8 cellular contexts compared by ENCODE assay signal in genomic region chr14:54253195-54253947, GRCh38.
DNase-seq lines count a peak whose midpoint lies in the region; ATAC-seq and TF ChIP-seq lines count a peak whose summit lies in the region.

No MANE protein-coding gene starts in this region.

- H3K36me3 Mint-ChIP-seq in nephron progenitor cell (ENCODE audit: low read depth), result peaks cover 6% of the 10 kb centered on the region

- TSS peak; percentile 60 for BruUV-seq in PC-9 (replicated peaks; lab: Mats Ljungman, UMichigan)

- POLR2A ChIA-PET in PC-9 (lab: Charles Lee; ENCODE audit: unreplicated experiment), result interaction anchor here (0.7 kb wide), 1 partner anchor 256 kb away, joined by 5 read pairs; the partner anchor contains the start of gene CGRRF1

- peak overlapping the region; percentile 98 for H3K27ac ChIP-seq in PC-9
- no peak overlapping the region for H3K27ac ChIP-seq in foreskin keratinocyte

- ATAC-seq in GM19452 (IDR thresholded peaks at IDR 0.05; ENCODE audit: unreplicated experiment), result peak; percentile 51
- peak; percentile 92 for ATAC-seq in foreskin keratinocyte
- no peak for ATAC-seq in GM21528 (IDR thresholded peaks at IDR 0.05; ENCODE audit: low FRiP score, unreplicated experiment)

- peaks cover 35% of the 10 kb centered on the region for H3F3A ChIP-seq in PC-9 (ENCODE audit: insufficient read depth, low read depth)

- CTCF ChIA-PET in PC-9 (lab: Charles Lee), result interaction anchor here (1.6 to 1.9 kb wide), 2 partner anchors 76 to 78 kb away, joined by 3 to 30 read pairs; no protein-coding TSS in a partner anchor

- H3K9me2 ChIP-seq in PC-9 (ENCODE audit: insufficient read depth), result no peaks in the 10 kb centered on the region

- TF ChIP-seq CTCF in PC-9 (conservative IDR thresholded peaks at IDR 0.05) (no peak), foreskin keratinocyte (conservative IDR thresholded peaks at IDR 0.05) (no peak), nephron progenitor cell (IDR thresholded peaks at IDR 0.05) (no peak)

- peaks cover 48% of the 10 kb centered on the region for H3K4me1 ChIP-seq in PC-9 (replicated peaks; ENCODE audit: insufficient read depth)
- peaks cover 23% of the 10 kb centered on the region for H3K4me1 ChIP-seq in foreskin keratinocyte

- peaks cover 7% of the 10 kb centered on the region for H3K9me3 ChIP-seq in PC-9 (ENCODE audit: insufficient read depth, low read depth)

- no peak overlapping the region for H3K27ac Mint-ChIP-seq in nephron progenitor cell

- H3K79me2 ChIP-seq in PC-9 (ENCODE audit: low read depth), result no peaks in the 10 kb centered on the region

- H3K36me3 ChIP-seq in PC-9 (ENCODE audit: low read depth), result no peaks in the 10 kb centered on the region

- H3K4me3 ChIP-seq in PC-9, result no peak overlapping the region

- H3K4me2 ChIP-seq in PC-9, result peak overlapping the region; percentile 78

- intact Hi-C loops in PC-9 (cut with micrococcal nuclease; ENCODE audit: unreplicated experiment), result loop anchor here (2.0 to 10.0 kb wide), 2 partner anchors 297 to 799 kb away; partner anchors contain the start of gene BMP4

- H2AFZ ChIP-seq in PC-9, result peak overlapping the region; percentile 50; the same call in 1 of the 2 replicates

- DNase-seq in AG08395 (ENCODE audit: low spot score) (peak; percentile 82), PC-9 (peak; percentile 53 to 94), foreskin keratinocyte (peak; percentile 75 to 92), superior temporal gyrus (ENCODE audit: extremely low spot score) (no peak), nephron progenitor cell (no peak), C1 segment of cervical spinal cord (lab: John Stamatoyannopoulos, UW) (no peak)

- peaks cover 4% of the 10 kb centered on the region for H3K27me3 Mint-ChIP-seq in nephron progenitor cell (ENCODE audit: low read depth, poor library complexity)

- H3K4me3 Mint-ChIP-seq in nephron progenitor cell, result no peak overlapping the region

- H3K27me3 ChIP-seq in PC-9 (ENCODE audit: insufficient read depth, low read depth), result no peaks in the 10 kb centered on the region
- no peaks in the 10 kb centered on the region for H3K27me3 ChIP-seq in foreskin keratinocyte

- H3K9me3 Mint-ChIP-seq in nephron progenitor cell, result peaks cover 6% of the 10 kb centered on the region

- H4K20me1 ChIP-seq in PC-9 (ENCODE audit: insufficient read depth), result no peaks in the 10 kb centered on the region

- H3K4me1 Mint-ChIP-seq in nephron progenitor cell, result peaks cover 22% of the 10 kb centered on the region

Comparison
In these comparisons a context has a peak if more than half of its experiments do, and no peak if none do; other contexts are left out.
1. DNase-seq: peak in AG08395 (single experiment), PC-9 (2 of 2) and foreskin keratinocyte (2 of 2); none in superior temporal gyrus (single experiment), nephron progenitor cell (single experiment) and C1 segment of cervical spinal cord (0 of 14).